In the genomic region with DNA sequence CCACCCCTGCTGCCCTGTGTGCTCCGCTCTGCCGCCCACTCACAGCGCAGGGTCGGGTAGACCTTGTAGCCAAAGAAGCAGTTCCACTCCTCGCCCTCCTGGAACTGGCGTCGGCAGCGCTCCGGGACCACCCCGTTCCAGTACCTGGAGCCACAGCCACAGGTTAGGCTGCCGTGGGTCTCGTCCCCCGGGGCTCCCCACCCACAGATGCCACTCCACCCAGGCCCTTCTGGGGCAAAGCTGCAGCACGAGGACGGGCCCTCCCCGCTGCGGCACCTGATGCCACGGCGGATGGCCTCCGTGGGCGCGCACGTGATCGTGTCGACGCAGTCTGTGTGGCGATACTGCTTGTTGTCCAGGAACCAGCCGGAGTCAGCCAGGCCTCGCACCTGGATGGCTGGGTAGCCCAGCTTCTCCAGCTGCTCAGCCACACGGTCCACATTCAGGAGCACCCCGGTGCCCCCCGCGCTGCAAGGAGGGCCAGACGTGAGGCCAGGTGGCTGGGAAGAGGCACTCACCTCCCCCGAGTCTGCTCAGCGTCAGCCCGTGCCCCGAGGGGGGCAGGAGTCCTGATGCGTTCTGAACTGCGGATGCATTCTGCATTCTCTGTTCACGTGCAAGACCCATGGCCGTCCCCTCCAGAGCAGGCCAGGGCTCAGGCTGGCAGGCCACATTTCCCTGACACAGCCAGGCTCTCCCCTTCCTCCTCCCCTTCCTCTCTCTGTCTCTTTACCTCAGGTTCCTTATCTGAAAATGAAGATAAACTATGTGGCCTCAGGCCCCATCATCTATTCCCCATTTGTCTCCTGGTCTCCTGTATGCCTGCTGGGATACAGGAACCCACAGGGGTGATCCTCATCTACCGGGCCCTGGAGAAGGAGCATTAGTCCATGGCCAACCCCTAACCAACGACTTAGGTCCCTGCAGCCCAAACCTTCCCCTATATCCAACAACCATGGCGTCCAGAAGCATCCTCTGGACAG, we compare ENCODE assay signal across 2 cellular contexts.
TF ChIP-seq lines count a peak whose summit lies in the region.

No MANE protein-coding gene starts in this region.

TF ChIP-seq in SK-N-SH, 30 proteins besides CTCF, POLR2A, EP300 and RAD21 (continued from another document):
- TF ChIP-seq MAX (IDR thresholded peaks at IDR 0.05; ENCODE audit: low read depth) = no peak
- TF ChIP-seq, protein P1, sequence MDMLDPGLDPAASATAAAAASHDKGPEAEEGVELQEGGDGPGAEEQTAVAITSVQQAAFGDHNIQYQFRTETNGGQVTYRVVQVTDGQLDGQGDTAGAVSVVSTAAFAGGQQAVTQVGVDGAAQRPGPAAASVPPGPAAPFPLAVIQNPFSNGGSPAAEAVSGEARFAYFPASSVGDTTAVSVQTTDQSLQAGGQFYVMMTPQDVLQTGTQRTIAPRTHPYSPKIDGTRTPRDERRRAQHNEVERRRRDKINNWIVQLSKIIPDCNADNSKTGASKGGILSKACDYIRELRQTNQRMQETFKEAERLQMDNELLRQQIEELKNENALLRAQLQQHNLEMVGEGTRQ (IDR thresholded peaks at IDR 0.05; ENCODE audit: borderline replicate concordance, low read depth, low read length) = no peak
- TF ChIP-seq JUND (IDR thresholded peaks at IDR 0.05) = no peak
- no peak for TF ChIP-seq RCOR1 (IDR thresholded peaks at IDR 0.05; ENCODE audit: low read length)
- no peak for TF ChIP-seq GATA2 (CRISPR knock-in tag; IDR thresholded peaks at IDR 0.05)
- TF ChIP-seq TAF1 (IDR thresholded peaks at IDR 0.05; ENCODE audit: borderline replicate concordance, low read depth, low read length) = no peak
- TF ChIP-seq, protein P2, sequence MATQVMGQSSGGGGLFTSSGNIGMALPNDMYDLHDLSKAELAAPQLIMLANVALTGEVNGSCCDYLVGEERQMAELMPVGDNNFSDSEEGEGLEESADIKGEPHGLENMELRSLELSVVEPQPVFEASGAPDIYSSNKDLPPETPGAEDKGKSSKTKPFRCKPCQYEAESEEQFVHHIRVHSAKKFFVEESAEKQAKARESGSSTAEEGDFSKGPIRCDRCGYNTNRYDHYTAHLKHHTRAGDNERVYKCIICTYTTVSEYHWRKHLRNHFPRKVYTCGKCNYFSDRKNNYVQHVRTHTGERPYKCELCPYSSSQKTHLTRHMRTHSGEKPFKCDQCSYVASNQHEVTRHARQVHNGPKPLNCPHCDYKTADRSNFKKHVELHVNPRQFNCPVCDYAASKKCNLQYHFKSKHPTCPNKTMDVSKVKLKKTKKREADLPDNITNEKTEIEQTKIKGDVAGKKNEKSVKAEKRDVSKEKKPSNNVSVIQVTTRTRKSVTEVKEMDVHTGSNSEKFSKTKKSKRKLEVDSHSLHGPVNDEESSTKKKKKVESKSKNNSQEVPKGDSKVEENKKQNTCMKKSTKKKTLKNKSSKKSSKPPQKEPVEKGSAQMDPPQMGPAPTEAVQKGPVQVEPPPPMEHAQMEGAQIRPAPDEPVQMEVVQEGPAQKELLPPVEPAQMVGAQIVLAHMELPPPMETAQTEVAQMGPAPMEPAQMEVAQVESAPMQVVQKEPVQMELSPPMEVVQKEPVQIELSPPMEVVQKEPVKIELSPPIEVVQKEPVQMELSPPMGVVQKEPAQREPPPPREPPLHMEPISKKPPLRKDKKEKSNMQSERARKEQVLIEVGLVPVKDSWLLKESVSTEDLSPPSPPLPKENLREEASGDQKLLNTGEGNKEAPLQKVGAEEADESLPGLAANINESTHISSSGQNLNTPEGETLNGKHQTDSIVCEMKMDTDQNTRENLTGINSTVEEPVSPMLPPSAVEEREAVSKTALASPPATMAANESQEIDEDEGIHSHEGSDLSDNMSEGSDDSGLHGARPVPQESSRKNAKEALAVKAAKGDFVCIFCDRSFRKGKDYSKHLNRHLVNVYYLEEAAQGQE (IDR thresholded peaks at IDR 0.05; ENCODE audit: low read depth, low read length) = no peak
- no peak for TF ChIP-seq MXI1 (IDR thresholded peaks at IDR 0.05; ENCODE audit: low read depth, low read length)
- TF ChIP-seq RFX5 (IDR thresholded peaks at IDR 0.05; ENCODE audit: low read length) = no peak

TF ChIP-seq in SK-N-SH treated with all-trans-retinoic acid at 6 μM for 48 hours, 23 proteins besides CTCF, POLR2A, EP300 and RAD21 (continued from another document):
- TF ChIP-seq PATZ1 (CRISPR knock-in tag; IDR thresholded peaks at IDR 0.05; ENCODE audit: borderline replicate concordance) (no peak), SNAI2 (CRISPR knock-in tag; IDR thresholded peaks at IDR 0.05) (no peak), BACH2 (CRISPR knock-in tag; IDR thresholded peaks at IDR 0.05; ENCODE audit: borderline replicate concordance) (no peak), CSRNP3 (CRISPR knock-in tag; IDR thresholded peaks at IDR 0.05) (no peak), ESRRG (CRISPR knock-in tag; IDR thresholded peaks at IDR 0.05) (no peak), PPARA (CRISPR knock-in tag; IDR thresholded peaks at IDR 0.05; ENCODE audit: borderline replicate concordance) (no peak), ZNF565 (CRISPR knock-in tag; conservative IDR thresholded peaks at IDR 0.05; ENCODE audit: low read depth) (no peak), TCF4 (CRISPR knock-in tag; IDR thresholded peaks at IDR 0.05; ENCODE audit: borderline replicate concordance) (no peak), ISL1 (CRISPR knock-in tag; IDR thresholded peaks at IDR 0.05) (no peak), GLIS3 (CRISPR knock-in tag; IDR thresholded peaks at IDR 0.05) (no peak), RARB (CRISPR knock-in tag; IDR thresholded peaks at IDR 0.05) (no peak), ZFP3 (CRISPR knock-in tag; IDR thresholded peaks at IDR 0.05) (no peak), TOX (CRISPR knock-in tag; IDR thresholded peaks at IDR 0.05; ENCODE audit: borderline replicate concordance) (no peak), CSDC2 (CRISPR knock-in tag; IDR thresholded peaks at IDR 0.05) (no peak), ZC3H10 (CRISPR knock-in tag; IDR thresholded peaks at IDR 0.05) (no peak), ARNTL (CRISPR knock-in tag; IDR thresholded peaks at IDR 0.05; ENCODE audit: borderline replicate concordance, low read depth) (no peak), POU6F1 (CRISPR knock-in tag; IDR thresholded peaks at IDR 0.05; ENCODE audit: borderline replicate concordance, low read depth) (no peak)
- TF ChIP-seq, protein P3, sequence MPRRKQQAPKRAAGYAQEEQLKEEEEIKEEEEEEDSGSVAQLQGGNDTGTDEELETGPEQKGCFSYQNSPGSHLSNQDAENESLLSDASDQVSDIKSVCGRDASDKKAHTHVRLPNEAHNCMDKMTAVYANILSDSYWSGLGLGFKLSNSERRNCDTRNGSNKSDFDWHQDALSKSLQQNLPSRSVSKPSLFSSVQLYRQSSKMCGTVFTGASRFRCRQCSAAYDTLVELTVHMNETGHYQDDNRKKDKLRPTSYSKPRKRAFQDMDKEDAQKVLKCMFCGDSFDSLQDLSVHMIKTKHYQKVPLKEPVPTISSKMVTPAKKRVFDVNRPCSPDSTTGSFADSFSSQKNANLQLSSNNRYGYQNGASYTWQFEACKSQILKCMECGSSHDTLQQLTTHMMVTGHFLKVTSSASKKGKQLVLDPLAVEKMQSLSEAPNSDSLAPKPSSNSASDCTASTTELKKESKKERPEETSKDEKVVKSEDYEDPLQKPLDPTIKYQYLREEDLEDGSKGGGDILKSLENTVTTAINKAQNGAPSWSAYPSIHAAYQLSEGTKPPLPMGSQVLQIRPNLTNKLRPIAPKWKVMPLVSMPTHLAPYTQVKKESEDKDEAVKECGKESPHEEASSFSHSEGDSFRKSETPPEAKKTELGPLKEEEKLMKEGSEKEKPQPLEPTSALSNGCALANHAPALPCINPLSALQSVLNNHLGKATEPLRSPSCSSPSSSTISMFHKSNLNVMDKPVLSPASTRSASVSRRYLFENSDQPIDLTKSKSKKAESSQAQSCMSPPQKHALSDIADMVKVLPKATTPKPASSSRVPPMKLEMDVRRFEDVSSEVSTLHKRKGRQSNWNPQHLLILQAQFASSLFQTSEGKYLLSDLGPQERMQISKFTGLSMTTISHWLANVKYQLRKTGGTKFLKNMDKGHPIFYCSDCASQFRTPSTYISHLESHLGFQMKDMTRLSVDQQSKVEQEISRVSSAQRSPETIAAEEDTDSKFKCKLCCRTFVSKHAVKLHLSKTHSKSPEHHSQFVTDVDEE (CRISPR knock-in tag; IDR thresholded peaks at IDR 0.05) = no peak
